In the genomic region with DNA sequence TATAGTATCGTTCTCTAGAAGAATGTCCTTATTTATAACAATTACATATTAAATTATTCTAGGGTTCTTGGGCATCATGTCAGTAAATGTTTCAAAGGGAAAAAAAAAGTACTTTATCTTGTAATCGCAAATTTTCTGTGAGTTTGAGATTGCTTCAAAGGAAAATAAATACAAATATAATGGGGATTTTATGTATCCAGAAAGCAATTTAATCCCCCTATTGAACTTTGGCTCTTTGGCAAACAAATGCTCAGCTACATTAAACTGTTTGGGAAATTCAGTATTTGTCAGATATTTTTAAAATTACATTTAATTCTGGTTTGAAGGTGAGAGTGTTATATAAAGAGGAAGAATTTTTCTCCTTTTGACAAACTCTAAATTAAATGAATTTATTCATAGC, we compare ENCODE assay signal across 28 cellular contexts.
"Had no signal": no experiment of that assay in that cellular context is flagged by ENCODE, and none has a peak within 500 bp of the region (broad histone marks: within the 10 kb centered on the region; RNA-seq: fewer than 3 reads in every experiment).

No MANE protein-coding gene starts in this region.

- H3K4me1 Mint-ChIP-seq: naive B cell; stimulated activated naive B cell treated with anti-CD40 and anti-IgM and Interleukin-4, amounts not matched to agents 10 μg/mL and 1 μg/mL and 100 μg/mL, for 72 hours; stimulated activated naive CD8-positive, alpha-beta T cell treated with anti-CD3 and anti-CD28 coated beads, Interleukin-15, amount 100 ng/mL, for 72 hours had no signal

- ATAC-seq: foreskin keratinocyte; left lung; sciatic nerve; stimulated activated naive B cell treated with anti-CD40 and anti-IgM and Interleukin-4, amounts not matched to agents 10 μg/mL and 1 μg/mL and 100 μg/mL, for 72 hours; stimulated activated naive CD8-positive, alpha-beta T cell treated with anti-CD3 and anti-CD28 coated beads, Interleukin-15, amount 100 ng/mL, for 72 hours had no signal

- H2AFZ ChIP-seq: parathyroid adenoma had no signal

- H3K79me2 ChIP-seq: parathyroid adenoma had no signal

- H3K36me3 Mint-ChIP-seq: naive B cell; stimulated activated naive B cell treated with anti-CD40 and anti-IgM and Interleukin-4, amounts not matched to agents 10 μg/mL and 1 μg/mL and 100 μg/mL, for 72 hours had no signal

- H3K27ac ChIP-seq: foreskin keratinocyte, left lung, lower lobe of right lung, parathyroid adenoma, prostate gland, thoracic aorta, transverse colon had no signal

- H3K27me3 Mint-ChIP-seq: naive B cell; stimulated activated naive B cell treated with anti-CD40 and anti-IgM and Interleukin-4, amounts not matched to agents 10 μg/mL and 1 μg/mL and 100 μg/mL, for 72 hours; stimulated activated naive CD8-positive, alpha-beta T cell treated with anti-CD3 and anti-CD28 coated beads, Interleukin-15, amount 100 ng/mL, for 72 hours had no signal

- H3K4me1 ChIP-seq: foreskin keratinocyte, left lung, parathyroid adenoma, prostate gland had no signal

- H3K9me3 ChIP-seq: left lung, lower lobe of right lung, prostate gland, spleen, thoracic aorta, transverse colon had no signal

- H3K9me3 Mint-ChIP-seq: endodermal cell; nephron; stimulated activated naive CD8-positive, alpha-beta T cell treated with anti-CD3 and anti-CD28 coated beads, Interleukin-15, amount 100 ng/mL, for 72 hours had no signal

- H3K4me3 Mint-ChIP-seq: naive B cell; nephron; stimulated activated naive B cell treated with anti-CD40 and anti-IgM and Interleukin-4, amounts not matched to agents 10 μg/mL and 1 μg/mL and 100 μg/mL, for 72 hours; stimulated activated naive CD8-positive, alpha-beta T cell treated with anti-CD3 and anti-CD28 coated beads, Interleukin-15, amount 100 ng/mL, for 72 hours had no signal

- H3K27me3 ChIP-seq: foreskin keratinocyte, left lung, spleen, transverse colon had no signal

- H3K4me3 ChIP-seq: coronary artery, left lung, lower lobe of right lung, prostate gland, spleen, thoracic aorta, transverse colon had no signal

- H3K9ac ChIP-seq: parathyroid adenoma had no signal

- FAIRE-seq: endothelial cell of umbilical vein, islet of Langerhans had no signal

- H3K27ac Mint-ChIP-seq: naive B cell; stimulated activated naive B cell treated with anti-CD40 and anti-IgM and Interleukin-4, amounts not matched to agents 10 μg/mL and 1 μg/mL and 100 μg/mL, for 72 hours; stimulated activated naive CD8-positive, alpha-beta T cell treated with anti-CD3 and anti-CD28 coated beads, Interleukin-15, amount 100 ng/mL, for 72 hours had no signal

- DNase-seq: effector CD4-positive, alpha-beta T cell; erythroblast; foreskin keratinocyte; head of caudate nucleus; hippocampal formation; left lung; lower lobe of right lung; mesenchymal stem cell; midbrain; naive B cell; occipital lobe; spleen; stimulated activated CD4-positive, alpha-beta T cell treated with anti-CD3 and anti-CD28 coated beads, Interleukin-15, amount 100 ng/mL, for 24 hours; stimulated activated CD4-positive, alpha-beta T cell treated with anti-CD3 and anti-CD28 coated beads, Interleukin-1b, Interleukin-23, amount 100 ng/mL, for 48 hours; stimulated activated CD4-positive, alpha-beta T cell treated with anti-CD3 and anti-CD28 coated beads, Interleukin-4, amount 100 ng/mL, for 4 hours; stimulated activated naive B cell treated with anti-CD40 and anti-IgM and Interleukin-4, amounts not matched to agents 10 μg/mL and 1 μg/mL and 100 μg/mL, for 72 hours; stimulated activated naive CD8-positive, alpha-beta T cell treated with anti-CD3 and anti-CD28 coated beads, Interleukin-15, amount 100 ng/mL, for 72 hours; substantia nigra; transverse colon had no signal

- H3K36me3 ChIP-seq: left lung, lower lobe of right lung, prostate gland, spleen, thoracic aorta, transverse colon had no signal
